Comparison of ENCODE assay signal across 6 cellular contexts in genomic region chr3:87737817-87738216, GRCh38. TPM values are rescaled to one million over a fixed set of nuclear protein-coding genes. Genes with fewer than 3 reads are reported as not detected.
"Had no signal": no experiment of that assay in that cellular context is flagged by ENCODE, and none has a peak within 500 bp of the region (broad histone marks: within the 10 kb centered on the region; RNA-seq: fewer than 3 reads in every experiment).

No MANE protein-coding gene starts in this region.

RNA-seq across cellular contexts. Expression of gene HTR1F, which starts 54.7 kb away (rescaled TPM):
- total RNA-seq: activated CD4-positive, alpha-beta memory T cell treated with anti-CD3 and anti-CD28 coated beads for 36 hours; activated CD4-positive, alpha-beta T cell treated with anti-CD3 and anti-CD28 coated beads, Interleukin-2, amount 10 ng/mL, durations not matched to agents 7 days and 5 days; activated naive CD4-positive, alpha-beta T cell treated with anti-CD3 and anti-CD28 coated beads, Interleukin-2, amount 50 U/mL, for 72 hours; ascending aorta; cardiac muscle cell; SK-MEL-5 had no signal
- polyA plus RNA-seq: cardiac muscle cell had no signal
